1 cellular context compared by ENCODE assay signal in genomic region chr13:110322828-110323171, GRCh38.
TF ChIP-seq lines count a peak whose summit lies in the region.

No MANE protein-coding gene starts in this region.

TF ChIP-seq in SK-N-SH treated with all-trans-retinoic acid at 6 μM for 48 hours, 23 proteins besides CTCF, POLR2A, EP300 and RAD21:
- no peak for TF ChIP-seq TSHZ2 (CRISPR knock-in tag; IDR thresholded peaks at IDR 0.05)
- TF ChIP-seq ZC3H10 (CRISPR knock-in tag; IDR thresholded peaks at IDR 0.05) = no peak
- TF ChIP-seq TCF4 (CRISPR knock-in tag; IDR thresholded peaks at IDR 0.05; ENCODE audit: borderline replicate concordance) = no peak
- no peak for TF ChIP-seq ARNTL (CRISPR knock-in tag; IDR thresholded peaks at IDR 0.05; ENCODE audit: borderline replicate concordance, low read depth)
- TF ChIP-seq ZNF70 (CRISPR knock-in tag; IDR thresholded peaks at IDR 0.05) = no peak
- TF ChIP-seq BACH2 (CRISPR knock-in tag; IDR thresholded peaks at IDR 0.05; ENCODE audit: borderline replicate concordance) = no peak
- TF ChIP-seq CSRNP3 (CRISPR knock-in tag; IDR thresholded peaks at IDR 0.05) = no peak
